9 cellular contexts compared by ENCODE assay signal in the genomic region with DNA sequence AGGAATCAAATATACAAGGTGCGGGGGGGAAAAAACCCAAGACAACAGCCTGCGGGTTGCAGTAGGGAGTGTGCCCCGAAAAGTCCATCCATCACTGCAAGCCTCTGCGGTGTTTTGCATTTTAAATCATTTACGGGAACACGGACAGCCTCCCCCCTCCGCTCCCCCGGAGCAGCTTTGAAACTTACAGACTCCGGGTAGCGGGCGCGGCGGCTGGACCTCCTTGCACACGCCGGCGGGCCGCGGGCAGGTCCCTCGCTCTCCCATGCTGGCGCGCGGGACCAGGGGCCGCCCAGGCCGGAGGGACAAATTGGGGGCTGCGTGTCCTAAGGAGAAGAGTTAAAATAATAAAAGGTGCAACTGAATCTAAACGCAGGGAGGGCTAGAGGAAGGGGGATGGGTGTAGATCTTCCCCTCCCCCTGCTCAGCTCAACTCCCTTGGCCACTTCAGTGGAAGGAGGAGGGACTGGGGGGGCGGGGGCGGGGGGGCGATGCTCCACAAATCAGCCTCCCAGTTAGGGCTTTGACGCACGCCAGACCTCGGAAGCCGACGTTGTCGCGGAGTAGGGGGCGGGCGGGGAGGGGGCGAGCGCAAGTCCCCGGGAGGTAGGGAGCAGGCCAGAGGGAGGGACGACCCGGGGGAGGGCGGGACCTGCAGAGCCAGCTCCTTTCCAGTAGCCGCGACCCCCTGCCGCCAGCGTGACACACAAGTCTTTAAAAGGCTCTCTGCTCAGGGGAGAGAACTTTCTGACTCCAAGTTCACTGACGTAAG. TPM values are rescaled to one million over a fixed set of nuclear protein-coding genes. Genes with fewer than 3 reads are reported as not detected.
DNase-seq lines count a peak whose midpoint lies in the region; TF ChIP-seq lines count a peak whose summit lies in the region.
"Had no signal": no experiment of that assay in that cellular context is flagged by ENCODE, and none has a peak within 500 bp of the region (broad histone marks: within the 10 kb centered on the region; RNA-seq: fewer than 3 reads in every experiment).

A gene (minus strand): TSS at position 349 of the 772 bp plus-strand sequence. CDS start 1,090 bp downstream, outside the sequence.

- no peaks in the 10 kb centered on the region for H3K9me3 ChIP-seq in cardiac muscle cell (ENCODE audit: low read depth)

- H3K27ac Mint-ChIP-seq in activated CD4-positive, alpha-beta T cell treated with anti-CD3 and anti-CD28 coated beads, Interleukin-2, amount 10 ng/mL, durations not matched to agents 24 days and 14 days, result no peak within 1 kb of the TSS
- no peak within 1 kb of the TSS for H3K27ac Mint-ChIP-seq in osteocyte (ENCODE audit: unreplicated experiment)
- no peak within 1 kb of the TSS for H3K27ac Mint-ChIP-seq in immature natural killer cell

- H3K36me3 Mint-ChIP-seq in activated CD4-positive, alpha-beta T cell treated with anti-CD3 and anti-CD28 coated beads, Interleukin-2, amount 10 ng/mL, durations not matched to agents 24 days and 14 days (ENCODE audit: low read depth), result no peaks in the 10 kb centered on the region
- H3K36me3 Mint-ChIP-seq in osteocyte (ENCODE audit: unreplicated experiment), result no peaks in the 10 kb centered on the region
- no peaks in the 10 kb centered on the region for H3K36me3 Mint-ChIP-seq in immature natural killer cell

- no peaks in the 10 kb centered on the region for H3K9me3 Mint-ChIP-seq in activated CD4-positive, alpha-beta T cell treated with anti-CD3 and anti-CD28 coated beads, Interleukin-2, amount 10 ng/mL, durations not matched to agents 24 days and 14 days
- no peaks in the 10 kb centered on the region for H3K9me3 Mint-ChIP-seq in osteocyte (ENCODE audit: unreplicated experiment)
- H3K9me3 Mint-ChIP-seq in immature natural killer cell, result peaks cover 0 to 9% (median 3%) of the 10 kb centered on the region in 6 donors

- H3K27me3 ChIP-seq in cardiac muscle cell, result no peaks in the 10 kb centered on the region

- no peak within 1 kb of the TSS for H3K4me3 Mint-ChIP-seq in activated CD4-positive, alpha-beta T cell treated with anti-CD3 and anti-CD28 coated beads, Interleukin-2, amount 10 ng/mL, durations not matched to agents 24 days and 14 days
- H3K4me3 Mint-ChIP-seq in osteocyte (ENCODE audit: unreplicated experiment) (peak within 1 kb of the TSS; percentile 67), immature natural killer cell (peak within 1 kb of the TSS in 1 of 5 donors; percentile 34)

- intact Hi-C loops in activated CD4-positive, alpha-beta T cell treated with anti-CD3 and anti-CD28 coated beads, Interleukin-2, amount 10 ng/mL, durations not matched to agents 24 days and 14 days (cut with micrococcal nuclease), result loop anchor here (10.0 kb wide), 1 partner anchor 170 kb away; a partner anchor contains a TSS

- H3K4me3 ChIP-seq in WI38 (ENCODE audit: low read depth, low read length), result peak within 1 kb of the TSS; percentile 50
- peak within 1 kb of the TSS; percentile 56 for H3K4me3 ChIP-seq in cardiac muscle cell

- H3K36me3 ChIP-seq in cardiac muscle cell, result no peaks in the 10 kb centered on the region

- TF ChIP-seq CTCF in WI38 (IDR thresholded peaks at IDR 0.05; ENCODE audit: low read depth, low read length) (no peak), cardiac muscle cell (IDR thresholded peaks at IDR 0.05; ENCODE audit: low read depth, low read length) (no peak), osteocyte (IDR thresholded peaks at IDR 0.05) (no peak)

- peaks cover 13% of the 10 kb centered on the region for H3K4me1 ChIP-seq in cardiac muscle cell (ENCODE audit: low read depth)

- peaks cover 60% of the 10 kb centered on the region for H3K27me3 Mint-ChIP-seq in activated CD4-positive, alpha-beta T cell treated with anti-CD3 and anti-CD28 coated beads, Interleukin-2, amount 10 ng/mL, durations not matched to agents 24 days and 14 days
- H3K27me3 Mint-ChIP-seq in osteocyte (ENCODE audit: unreplicated experiment) (peaks cover 63% of the 10 kb centered on the region), immature natural killer cell (ENCODE audit: low read depth in 3 of 3) (peaks cover 6 to 26% (median 20%) of the 10 kb centered on the region in 3 donors)

- peaks cover 4% of the 10 kb centered on the region for H3K4me1 Mint-ChIP-seq in activated CD4-positive, alpha-beta T cell treated with anti-CD3 and anti-CD28 coated beads, Interleukin-2, amount 10 ng/mL, durations not matched to agents 24 days and 14 days
- H3K4me1 Mint-ChIP-seq in osteocyte (ENCODE audit: unreplicated experiment), result peaks cover 6% of the 10 kb centered on the region
- H3K4me1 Mint-ChIP-seq in immature natural killer cell, result no peaks in the 10 kb centered on the region

- peak; percentile 7 for DNase-seq in activated CD4-positive, alpha-beta T cell treated with anti-CD3 and anti-CD28 coated beads for 48 hours
- no peak for DNase-seq in activated CD4-positive, alpha-beta T cell treated with anti-CD3 and anti-CD28 coated beads, Interleukin-2, amount 10 ng/mL, durations not matched to agents 24 days and 14 days
- DNase-seq in cardiac muscle cell (ENCODE audit: low read depth in 1 of 2, low spot score in 1 of 2), result peak; percentile 31 to 94
- no peak for DNase-seq in osteocyte (ENCODE audit: extremely low spot score, unreplicated experiment)
- no peak for DNase-seq in NOMO-1 (lab: John Stamatoyannopoulos, UW; ENCODE audit: unreplicated experiment in 2 of 2)
- DNase-seq in central memory CD4-positive, alpha-beta T cell, result no peak
- DNase-seq in immature natural killer cell, result no peak

- H3K27ac ChIP-seq in cardiac muscle cell, result peak within 1 kb of the TSS; percentile 84
- H3K27ac ChIP-seq: VCaP had no signal

RNA-seq across cellular contexts. Expression of the gene that starts here (rescaled TPM):
- total RNA-seq in activated CD4-positive, alpha-beta T cell treated with anti-CD3 and anti-CD28 coated beads, Interleukin-2, amount 10 ng/mL, durations not matched to agents 24 days and 14 days, result not detected in 2 replicates
- 9.7 and 11.4 TPM in 2 replicates for total RNA-seq in cardiac muscle cell
- polyA plus RNA-seq in cardiac muscle cell, result 9.4 and 11.0 TPM in 2 replicates
- 0.24 and 0.59 TPM in 2 replicates for total RNA-seq in osteocyte
- polyA plus RNA-seq in immature natural killer cell, result not detected

Comparison
In these comparisons a context has a peak if more than half of its experiments do, and no peak if none do; other contexts are left out.
1. RNA of the gene that starts here (polyA plus RNA-seq): 9.4 to 11.0 TPM in cardiac muscle cell; not detected in immature natural killer cell; every median in the first group is over 10 times any median in the second.
2. DNase-seq: peak in activated CD4-positive, alpha-beta T cell treated with anti-CD3 and anti-CD28 coated beads for 48 hours (single experiment) and cardiac muscle cell (2 of 2); none in activated CD4-positive, alpha-beta T cell treated with anti-CD3 and anti-CD28 coated beads, Interleukin-2, amount 10 ng/mL, durations not matched to agents 24 days and 14 days (single experiment), osteocyte (single experiment), NOMO-1 (0 of 2), central memory CD4-positive, alpha-beta T cell (single experiment) and immature natural killer cell (0 of 3).